Comparison of ENCODE assay signal across 24 cellular contexts in the genomic region with DNA sequence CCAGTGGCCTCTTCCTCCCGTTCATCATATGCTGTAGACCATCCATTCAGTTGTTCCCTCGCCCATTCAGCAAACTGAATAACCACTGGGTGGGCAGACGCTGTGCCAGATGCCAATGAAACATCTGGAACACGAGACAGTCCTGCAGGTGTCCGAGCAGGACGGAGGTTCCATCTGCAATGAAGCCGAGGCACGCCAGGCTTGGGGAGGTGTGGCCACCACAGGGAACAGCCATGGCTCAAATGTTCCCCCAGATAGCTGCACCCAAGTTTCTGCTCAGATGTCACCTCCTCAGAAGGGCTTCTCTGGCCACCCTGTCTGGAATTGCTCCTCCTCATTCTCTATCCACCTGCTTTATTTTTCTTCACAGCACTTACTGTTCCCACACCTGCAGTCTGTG. TPM values are rescaled to one million over a fixed set of nuclear protein-coding genes. Genes with fewer than 3 reads are reported as not detected.
A peak's percentile ranks its signal among the peaks of the same experiment; 100 is the strongest.
DNase-seq lines count a peak whose midpoint lies in the region; ATAC-seq and TF ChIP-seq lines count a peak whose summit lies in the region.
"Had no signal": no experiment of that assay in that cellular context is flagged by ENCODE, and none has a peak within 500 bp of the region (broad histone marks: within the 10 kb centered on the region; RNA-seq: fewer than 3 reads in every experiment).

No MANE protein-coding gene starts in this region.

- peaks cover 6% of the 10 kb centered on the region for H3K4me1 ChIP-seq in HEK293 (ENCODE audit: control insufficient read depth, insufficient read depth, low read length)

- no peaks in the 10 kb centered on the region for H3K9me3 Mint-ChIP-seq in activated naive CD4-positive, alpha-beta T cell treated with anti-CD3 and anti-CD28 coated beads for 36 hours
- peaks cover 4% of the 10 kb centered on the region for H3K9me3 Mint-ChIP-seq in WTC11
- no peaks in the 10 kb centered on the region for H3K9me3 Mint-ChIP-seq in activated T-helper 2 cell treated with anti-CD3 and anti-CD28 coated beads, Interferon-gamma antibody, Interleukin-2, Interleukin-4, amounts not matched to agents 10 μg/mL and 5 μg/mL and 100 μg/mL, durations not matched to agents 14 hours and 24 hours and 36 hours
- H3K9me3 Mint-ChIP-seq in activated CD4-positive, alpha-beta memory T cell treated with anti-CD3 and anti-CD28 coated beads for 36 hours: no peaks in the 10 kb centered on the region

- DNase-seq in activated naive CD4-positive, alpha-beta T cell treated with anti-CD3 and anti-CD28 coated beads for 36 hours: no peak
- DNase-seq in activated naive CD4-positive, alpha-beta T cell treated with Interleukin-2 at 50 U/mL for 16 hours: no peak
- DNase-seq in WTC11 (ENCODE audit: low spot score) (no peak), posterior vena cava (ENCODE audit: low spot score) (peak; percentile 66)
- no peak for DNase-seq in activated T-helper 2 cell treated with anti-CD3 and anti-CD28 coated beads, Interferon-gamma antibody, Interleukin-2, Interleukin-4, amounts not matched to agents 10 μg/mL and 5 μg/mL and 100 μg/mL, durations not matched to agents 14 hours and 24 hours and 36 hours (ENCODE audit: low spot score)
- DNase-seq in activated CD4-positive, alpha-beta memory T cell treated with anti-CD3 and anti-CD28 coated beads for 36 hours: no peak
- DNase-seq: ACHN, DMS53, EL, GF-D8, IMR-90, NCI-H1417, NCI-H1694 treated with DMSO at 0.1 percent for 48 hours, NCI-H2081 treated with DMSO at 0.1 percent for 48 hours, NCI-H2171 treated with DMSO at 0.1 percent for 48 hours, NCI-H524 treated with DMSO at 0.1 percent for 48 hours, SHP77 had no signal

- peak overlapping the region; percentile 8 for H3K27ac Mint-ChIP-seq in activated naive CD4-positive, alpha-beta T cell treated with anti-CD3 and anti-CD28 coated beads for 36 hours
- peak overlapping the region; percentile 90; the same call in 1 of the 2 replicates for H3K27ac Mint-ChIP-seq in WTC11
- H3K27ac Mint-ChIP-seq in activated T-helper 2 cell treated with anti-CD3 and anti-CD28 coated beads, Interferon-gamma antibody, Interleukin-2, Interleukin-4, amounts not matched to agents 10 μg/mL and 5 μg/mL and 100 μg/mL, durations not matched to agents 14 hours and 24 hours and 36 hours: no peak overlapping the region
- H3K27ac Mint-ChIP-seq in activated CD4-positive, alpha-beta memory T cell treated with anti-CD3 and anti-CD28 coated beads for 36 hours: no peak overlapping the region

- no peak for ATAC-seq in WTC11
- no peak for ATAC-seq in HG02885 (IDR thresholded peaks at IDR 0.05; ENCODE audit: poor library complexity, unreplicated experiment)

- H3K27ac ChIP-seq in HEK293 (ENCODE audit: extremely low read depth, low read depth, low read length): no peak overlapping the region
- H3K27ac ChIP-seq: 22Rv1, C4-2B had no signal

- H3K27me3 Mint-ChIP-seq in activated naive CD4-positive, alpha-beta T cell treated with anti-CD3 and anti-CD28 coated beads for 36 hours (ENCODE audit: low read depth): no peaks in the 10 kb centered on the region
- H3K27me3 Mint-ChIP-seq in WTC11 (ENCODE audit: low read depth): no peaks in the 10 kb centered on the region
- no peaks in the 10 kb centered on the region for H3K27me3 Mint-ChIP-seq in activated T-helper 2 cell treated with anti-CD3 and anti-CD28 coated beads, Interferon-gamma antibody, Interleukin-2, Interleukin-4, amounts not matched to agents 10 μg/mL and 5 μg/mL and 100 μg/mL, durations not matched to agents 14 hours and 24 hours and 36 hours (ENCODE audit: low read depth)
- H3K27me3 Mint-ChIP-seq in activated CD4-positive, alpha-beta memory T cell treated with anti-CD3 and anti-CD28 coated beads for 36 hours: no peaks in the 10 kb centered on the region

- peaks cover 0 to 19% of the 10 kb centered on the region in 2 experiments; a peak in 1 of 3 replicates for H3K36me3 ChIP-seq in HEK293 (ENCODE audit: control insufficient read depth in 2 of 2, insufficient read depth in 1 of 2, low read length in 2 of 2)

- H3K36me3 Mint-ChIP-seq in activated naive CD4-positive, alpha-beta T cell treated with anti-CD3 and anti-CD28 coated beads for 36 hours (ENCODE audit: low read depth): no peaks in the 10 kb centered on the region
- H3K36me3 Mint-ChIP-seq in WTC11: peaks cover 14% of the 10 kb centered on the region
- H3K36me3 Mint-ChIP-seq in activated T-helper 2 cell treated with anti-CD3 and anti-CD28 coated beads, Interferon-gamma antibody, Interleukin-2, Interleukin-4, amounts not matched to agents 10 μg/mL and 5 μg/mL and 100 μg/mL, durations not matched to agents 14 hours and 24 hours and 36 hours (ENCODE audit: low read depth): peaks cover 3% of the 10 kb centered on the region
- no peaks in the 10 kb centered on the region for H3K36me3 Mint-ChIP-seq in activated CD4-positive, alpha-beta memory T cell treated with anti-CD3 and anti-CD28 coated beads for 36 hours

- no peak for TF ChIP-seq CTCF in HEK293 (tag by site-specific recombination; IDR thresholded peaks at IDR 0.05)
- TF ChIP-seq CTCF in WTC11 (IDR thresholded peaks at IDR 0.05): no peak

- intact Hi-C loops in activated naive CD4-positive, alpha-beta T cell treated with anti-CD3 and anti-CD28 coated beads for 36 hours (cut with micrococcal nuclease): no loop called here
- intact Hi-C loops in posterior vena cava (cut with DNase I): no loop called here
- intact Hi-C loops in activated T-helper 2 cell treated with anti-CD3 and anti-CD28 coated beads, Interferon-gamma antibody, Interleukin-2, Interleukin-4, amounts not matched to agents 10 μg/mL and 5 μg/mL and 100 μg/mL, durations not matched to agents 14 hours and 24 hours and 36 hours (cut with micrococcal nuclease): no loop called here
- intact Hi-C loops in activated CD4-positive, alpha-beta memory T cell treated with anti-CD3 and anti-CD28 coated beads for 36 hours (cut with micrococcal nuclease): no loop called here

- peaks cover 13% of the 10 kb centered on the region for H3K4me1 Mint-ChIP-seq in activated naive CD4-positive, alpha-beta T cell treated with anti-CD3 and anti-CD28 coated beads for 36 hours (ENCODE audit: low read depth)
- H3K4me1 Mint-ChIP-seq in WTC11: peaks cover 52% of the 10 kb centered on the region
- H3K4me1 Mint-ChIP-seq in activated T-helper 2 cell treated with anti-CD3 and anti-CD28 coated beads, Interferon-gamma antibody, Interleukin-2, Interleukin-4, amounts not matched to agents 10 μg/mL and 5 μg/mL and 100 μg/mL, durations not matched to agents 14 hours and 24 hours and 36 hours (ENCODE audit: low read depth): peaks cover 1% of the 10 kb centered on the region
- H3K4me1 Mint-ChIP-seq in activated CD4-positive, alpha-beta memory T cell treated with anti-CD3 and anti-CD28 coated beads for 36 hours (ENCODE audit: low read depth): peaks cover 13% of the 10 kb centered on the region

- H3K4me3 Mint-ChIP-seq in activated naive CD4-positive, alpha-beta T cell treated with anti-CD3 and anti-CD28 coated beads for 36 hours: no peak overlapping the region
- no peak overlapping the region for H3K4me3 Mint-ChIP-seq in WTC11
- no peak overlapping the region for H3K4me3 Mint-ChIP-seq in activated T-helper 2 cell treated with anti-CD3 and anti-CD28 coated beads, Interferon-gamma antibody, Interleukin-2, Interleukin-4, amounts not matched to agents 10 μg/mL and 5 μg/mL and 100 μg/mL, durations not matched to agents 14 hours and 24 hours and 36 hours (ENCODE audit: low read depth)
- no peak overlapping the region for H3K4me3 Mint-ChIP-seq in activated CD4-positive, alpha-beta memory T cell treated with anti-CD3 and anti-CD28 coated beads for 36 hours

- H3K4me3 ChIP-seq in HEK293 (ENCODE audit: low read depth, low read length): no peak overlapping the region

- CTCF ChIA-PET in activated naive CD4-positive, alpha-beta T cell treated with anti-CD3 and anti-CD28 coated beads for 36 hours (lab: Charles Lee): interaction anchor here (0.6 kb wide), 1 partner anchor 13 kb away, joined by 4 read pairs; no protein-coding TSS in a partner anchor
- CTCF ChIA-PET in HEK293 (lab: Yijun Ruan, JAX) (interaction anchor here (0.6 to 1.1 kb wide), 2 partner anchors 14 to 52 kb away, joined by 3 to 4 read pairs; no protein-coding TSS in a partner anchor), WTC11 (lab: Charles Lee) (interaction anchor here (0.7 kb wide), 1 partner anchor 36 kb away, joined by 3 read pairs; no protein-coding TSS in a partner anchor)
- CTCF ChIA-PET in activated CD4-positive, alpha-beta memory T cell treated with anti-CD3 and anti-CD28 coated beads for 36 hours (lab: Charles Lee): interaction anchor here (0.9 kb wide), 1 partner anchor 12 kb away, joined by 3 read pairs; no protein-coding TSS in a partner anchor

- H3K9me3 ChIP-seq in HEK293 (ENCODE audit: control insufficient read depth, insufficient read depth, low read depth, low read length): no peaks in the 10 kb centered on the region

- POLR2A ChIA-PET in HEK293 (lab: Yijun Ruan, JAX) (no interaction called here), WTC11 (lab: Charles Lee) (no interaction called here)
- POLR2A ChIA-PET in activated CD4-positive, alpha-beta memory T cell treated with anti-CD3 and anti-CD28 coated beads for 36 hours (lab: Charles Lee): no interaction called here

TF ChIP-seq in WTC11, 78 proteins besides CTCF, POLR2A, EP300 and RAD21 (continues in another document):
- no peak for TF ChIP-seq ZNF416 (CRISPR knock-in tag; IDR thresholded peaks at IDR 0.05)

RNA-seq across cellular contexts. Expression of gene UBE2O, which starts 30.5 kb away (rescaled TPM):
- total RNA-seq in activated naive CD4-positive, alpha-beta T cell treated with anti-CD3 and anti-CD28 coated beads for 36 hours: 10 to 100 TPM; 18.8 TPM
- 57.1 to 68.9 TPM (median 59.6 TPM) in 3 replicates for total RNA-seq in WTC11 (2021)
- 10 to 100 TPM; 17.2 to 17.9 TPM for total RNA-seq in posterior vena cava
- 46.0 and 46.5 TPM in 2 replicates for total RNA-seq in activated T-helper 2 cell treated with anti-CD3 and anti-CD28 coated beads, Interferon-gamma antibody, Interleukin-2, Interleukin-4, amounts not matched to agents 10 μg/mL and 5 μg/mL and 100 μg/mL, durations not matched to agents 14 hours and 24 hours and 36 hours
- 10 to 100 TPM; 24.5 to 25.2 TPM for total RNA-seq in activated CD4-positive, alpha-beta memory T cell treated with anti-CD3 and anti-CD28 coated beads for 36 hours

RNA-seq across cellular contexts. Expression of gene SPHK1, which starts 38.0 kb away (rescaled TPM):
- total RNA-seq in activated naive CD4-positive, alpha-beta T cell treated with anti-CD3 and anti-CD28 coated beads for 36 hours: 1 to 10 TPM; 9.0 to 9.2 TPM
- total RNA-seq in WTC11 (2021) (2.5 to 2.9 TPM (median 2.8 TPM) in 3 replicates), posterior vena cava (10 to 100 TPM; 13.8 to 36.6 TPM)
- 16.0 and 16.4 TPM in 2 replicates for total RNA-seq in activated T-helper 2 cell treated with anti-CD3 and anti-CD28 coated beads, Interferon-gamma antibody, Interleukin-2, Interleukin-4, amounts not matched to agents 10 μg/mL and 5 μg/mL and 100 μg/mL, durations not matched to agents 14 hours and 24 hours and 36 hours
- 10 to 100 TPM in 1 of 2 experiments, 1 to 10 TPM in 1; 9.9 to 11.4 TPM for total RNA-seq in activated CD4-positive, alpha-beta memory T cell treated with anti-CD3 and anti-CD28 coated beads for 36 hours

RNA-seq across cellular contexts. Expression of gene AANAT, which starts 45.0 kb away (rescaled TPM):
- total RNA-seq in activated naive CD4-positive, alpha-beta T cell treated with anti-CD3 and anti-CD28 coated beads for 36 hours: not detected
- total RNA-seq in WTC11 (2021): 0.17 to 0.57 TPM in 2 of 3 replicates, not detected in the other
- total RNA-seq in posterior vena cava: not detected
- 0.18 TPM in 1 of 2 replicates, not detected in the other for total RNA-seq in activated T-helper 2 cell treated with anti-CD3 and anti-CD28 coated beads, Interferon-gamma antibody, Interleukin-2, Interleukin-4, amounts not matched to agents 10 μg/mL and 5 μg/mL and 100 μg/mL, durations not matched to agents 14 hours and 24 hours and 36 hours
- total RNA-seq in activated CD4-positive, alpha-beta memory T cell treated with anti-CD3 and anti-CD28 coated beads for 36 hours: not detected
- total RNA-seq: H4, IMR-90, M059J, RPMI7951 had no signal

Comparison
In these comparisons a context has a peak if more than half of its experiments do, and no peak if none do; other contexts are left out.
1. H3K27ac Mint-ChIP-seq: peak in activated naive CD4-positive, alpha-beta T cell treated with anti-CD3 and anti-CD28 coated beads for 36 hours (single experiment) and WTC11 (single experiment); none in activated T-helper 2 cell treated with anti-CD3 and anti-CD28 coated beads, Interferon-gamma antibody, Interleukin-2, Interleukin-4, amounts not matched to agents 10 μg/mL and 5 μg/mL and 100 μg/mL, durations not matched to agents 14 hours and 24 hours and 36 hours (single experiment) and activated CD4-positive, alpha-beta memory T cell treated with anti-CD3 and anti-CD28 coated beads for 36 hours (single experiment).